28 cellular contexts compared by ENCODE assay signal in genomic region chr2:158489366-158490112, GRCh38. TPM values are rescaled to one million over a fixed set of nuclear protein-coding genes. Genes with fewer than 3 reads are reported as not detected.
DNase-seq lines count a peak whose midpoint lies in the region; ATAC-seq, FAIRE-seq and TF ChIP-seq lines count a peak whose summit lies in the region.
"Had no signal": no experiment of that assay in that cellular context is flagged by ENCODE, and none has a peak within 500 bp of the region (broad histone marks: within the 10 kb centered on the region; RNA-seq: fewer than 3 reads in every experiment).

No MANE protein-coding gene starts in this region.

- BruUV-seq in HepG2 (replicated peaks; lab: Mats Ljungman, UMichigan) = no TSS peak

- no peak for FAIRE-seq in HepG2 (lab: Jason Lieb, UNC)
- FAIRE-seq: colon, keratinocyte had no signal

- no peaks in the 10 kb centered on the region for H3K36me3 Mint-ChIP-seq in brain
- H3K36me3 Mint-ChIP-seq: CD14-positive monocyte; memory B cell; naive B cell; stimulated activated memory B cell treated with anti-CD40 and anti-IgM and Interleukin-4, amounts not matched to agents 10 μg/mL and 1 μg/mL and 100 μg/mL, for 72 hours had no signal

- H3K9me3 ChIP-seq in HepG2 (ENCODE audit: low read length) (no peaks in the 10 kb centered on the region), right lobe of liver (no peaks in the 10 kb centered on the region), iPS-18a (ENCODE audit: control insufficient read depth, low read depth, low read length) (no peaks in the 10 kb centered on the region)
- H3K9me3 ChIP-seq: ascending aorta, thoracic aorta had no signal

- H3K27me3 ChIP-seq in HepG2 (ENCODE audit: control insufficient read depth in 1 of 2, insufficient read depth in 2 of 2, low read length in 2 of 2) = no peaks in the 10 kb centered on the region
- no peaks in the 10 kb centered on the region for H3K27me3 ChIP-seq in right lobe of liver
- H3K27me3 ChIP-seq in iPS-18a (ENCODE audit: control insufficient read depth, insufficient read depth, low read length) = no peaks in the 10 kb centered on the region
- H3K27me3 ChIP-seq: ascending aorta, hepatocyte had no signal

- WGBS in HepG2 (ENCODE audit: low lambda C conversion rate) = 85% methylated on average over 6 of the region's 6 CpGs
- WGBS in right lobe of liver (ENCODE audit: insufficient coverage, low coverage, low lambda C conversion rate, missing lambda C conversion rate) = 58% methylated on average over 6 of the region's 6 CpGs

- TF ChIP-seq POLR2A in HepG2 (IDR thresholded peaks at IDR 0.05; ENCODE audit: insufficient read depth in 1 of 2, low read depth in 2 of 2, low read length in 2 of 2) = no peak
- TF ChIP-seq POLR2A in right lobe of liver (IDR thresholded peaks at IDR 0.05) = no peak

- CTCF ChIA-PET in HepG2 (lab: Yijun Ruan, JAX; ENCODE audit: low intra/inter-chr PET ratio, low total read pairs) = no interaction called here

- ATAC-seq in HepG2 (no peak), right lobe of liver (no peak), HG02885 (IDR thresholded peaks at IDR 0.05; ENCODE audit: poor library complexity, unreplicated experiment) (no peak), left colon (no peak)
- ATAC-seq: activated T-cell treated with anti-CD3 and anti-CD28 coated beads, Interleukin-2, amount 50 U/mL, for 4 hours; stimulated activated memory B cell treated with anti-CD40 and anti-IgM and Interleukin-4, amounts not matched to agents 10 μg/mL and 1 μg/mL and 100 μg/mL, for 72 hours had no signal

- intact Hi-C loops in HepG2 (cut with micrococcal nuclease; ENCODE audit: unreplicated experiment) = no loop called here
- intact Hi-C loops in right lobe of liver (cut with DNase I) = no loop called here
- intact Hi-C loops in left colon (cut with DNase I, micrococcal nuclease) = no loop called here

- TF ChIP-seq CTCF in HepG2 (CRISPR knock-in tag; IDR thresholded peaks at IDR 0.05) (no peak), right lobe of liver (IDR thresholded peaks at IDR 0.05) (no peak), brain (conservative IDR thresholded peaks at IDR 0.05) (no peak)

- H3K9me3 Mint-ChIP-seq in brain = no peaks in the 10 kb centered on the region
- H3K9me3 Mint-ChIP-seq: activated T-cell treated with anti-CD3 and anti-CD28 coated beads, Interleukin-2, amount 50 U/mL, for 4 hours; CD14-positive monocyte; memory B cell; naive B cell; stimulated activated memory B cell treated with anti-CD40 and anti-IgM and Interleukin-4, amounts not matched to agents 10 μg/mL and 1 μg/mL and 100 μg/mL, for 72 hours had no signal

- H3K4me1 Mint-ChIP-seq in brain = peaks cover 85% of the 10 kb centered on the region
- H3K4me1 Mint-ChIP-seq: memory B cell; stimulated activated memory B cell treated with anti-CD40 and anti-IgM and Interleukin-4, amounts not matched to agents 10 μg/mL and 1 μg/mL and 100 μg/mL, for 72 hours had no signal

- H3K27ac Mint-ChIP-seq in brain = peak overlapping the region in 1 of 5 experiments; percentile 6
- H3K27ac Mint-ChIP-seq: memory B cell; stimulated activated memory B cell treated with anti-CD40 and anti-IgM and Interleukin-4, amounts not matched to agents 10 μg/mL and 1 μg/mL and 100 μg/mL, for 72 hours had no signal

- TF ChIP-seq EP300 in HepG2 (IDR thresholded peaks at IDR 0.05; ENCODE audit: low read depth in 2 of 2, low read length in 2 of 2) = no peak
- TF ChIP-seq EP300 in HepG2 (CRISPR knock-in tag; IDR thresholded peaks at IDR 0.05; ENCODE audit: borderline replicate concordance) = no peak

- no peak overlapping the region for H3K27ac ChIP-seq in HepG2 (ENCODE audit: extremely low read length, insufficient read depth, low read length)
- no peak overlapping the region for H3K27ac ChIP-seq in right lobe of liver
- no peak overlapping the region for H3K27ac ChIP-seq in iPS-18a (ENCODE audit: low read length)
- H3K27ac ChIP-seq: ascending aorta, hepatocyte, parathyroid adenoma, thoracic aorta had no signal

- no peak overlapping the region for H2AFZ ChIP-seq in HepG2 (ENCODE audit: low read length)
- H2AFZ ChIP-seq: hepatocyte, parathyroid adenoma had no signal

- H3K4me3 ChIP-seq in HepG2 (replicated peaks in 1 of 3; ENCODE audit: insufficient read depth in 1 of 3, low read depth in 2 of 3, low read length in 3 of 3) = no peak overlapping the region
- H3K4me3 ChIP-seq in right lobe of liver = no peak overlapping the region
- peak overlapping the region; percentile 6 for H3K4me3 ChIP-seq in iPS-18a (ENCODE audit: low read length)
- H3K4me3 ChIP-seq: ascending aorta, hepatocyte, thoracic aorta had no signal

- no peak for TF ChIP-seq RAD21 in HepG2 (CRISPR knock-in tag; IDR thresholded peaks at IDR 0.05)

- in situ Hi-C loops in HepG2 (cut with HindIII; ENCODE audit: extremely low pct_ligation_motif_present, low pct_unique_long_range_greater_than_20kb) = no loop called here

- no peaks in the 10 kb centered on the region for H3K27me3 Mint-ChIP-seq in brain
- H3K27me3 Mint-ChIP-seq: memory B cell; naive B cell; stimulated activated memory B cell treated with anti-CD40 and anti-IgM and Interleukin-4, amounts not matched to agents 10 μg/mL and 1 μg/mL and 100 μg/mL, for 72 hours had no signal

- H3K4me1 ChIP-seq in HepG2 (ENCODE audit: insufficient read depth, low read length) (no peaks in the 10 kb centered on the region), right lobe of liver (peaks cover 0 to 8% (median 0%) of the 10 kb centered on the region in 4 donors), iPS-18a (ENCODE audit: control insufficient read depth, low read depth, low read length) (peaks cover 51% of the 10 kb centered on the region)

- H3K36me3 ChIP-seq in HepG2 (replicated peaks in 1 of 2; ENCODE audit: control insufficient read depth in 1 of 2, insufficient read depth in 2 of 2, low read length in 2 of 2) (peaks cover 1 to 3% of the 10 kb centered on the region in 2 experiments; a peak in 3 of 5 replicates), right lobe of liver (no peaks in the 10 kb centered on the region), iPS-18a (ENCODE audit: control insufficient read depth, low read depth, low read length) (no peaks in the 10 kb centered on the region)
- H3K36me3 ChIP-seq: ascending aorta, thoracic aorta had no signal

- no peak overlapping the region for H3K9ac ChIP-seq in HepG2 (ENCODE audit: insufficient read depth, low read depth, low read length)
- H3K9ac ChIP-seq in iPS-18a (ENCODE audit: low read length) = no peak overlapping the region
- H3K9ac ChIP-seq: parathyroid adenoma had no signal

- DNase-seq in HepG2 (ENCODE audit: low spot score) (no peak), right lobe of liver (no peak), dedifferentiated amniotic fluid mesenchymal stem cell (ENCODE audit: extremely low spot score) (no peak), left colon (no peak)
- DNase-seq in effector CD8-positive, alpha-beta T cell (lab: John Stamatoyannopoulos, UW) = no peak
- DNase-seq: activated CD4-positive, alpha-beta T cell treated with anti-CD3 and anti-CD28 coated beads for 1 hour; activated naive CD4-positive, alpha-beta T cell treated with anti-CD3 and anti-CD28 coated beads, Interleukin-2, amount 50 U/mL, for 16 hours; activated T-cell treated with anti-CD3 and anti-CD28 coated beads, Interleukin-2, amount 50 U/mL, for 4 hours; foreskin fibroblast; GF-D8; KBM-7; MV-4-11; naive B cell; NCI-H2029; NCI-H510A; RPMI8226 had no signal

- no peak overlapping the region for H3K4me2 ChIP-seq in HepG2 (ENCODE audit: low read depth, low read length)
- H3K4me2 ChIP-seq: hepatocyte had no signal

- peaks cover 44% of the 10 kb centered on the region for H4K20me1 ChIP-seq in HepG2 (ENCODE audit: insufficient read depth, low read length)

- peak overlapping the region in 3 of 5 experiments; percentile 19 to 64 (median 38) for H3K4me3 Mint-ChIP-seq in brain
- H3K4me3 Mint-ChIP-seq: activated T-cell treated with anti-CD3 and anti-CD28 coated beads, Interleukin-2, amount 50 U/mL, for 4 hours; CD14-positive monocyte; memory B cell; naive B cell; stimulated activated memory B cell treated with anti-CD40 and anti-IgM and Interleukin-4, amounts not matched to agents 10 μg/mL and 1 μg/mL and 100 μg/mL, for 72 hours had no signal

- POLR2A ChIA-PET in HepG2 (lab: Yijun Ruan, JAX) = no interaction called here

- H3K79me2 ChIP-seq in HepG2 (ENCODE audit: insufficient read depth, low read length) = peaks cover 100% of the 10 kb centered on the region

RNA-seq across cellular contexts. Expression of gene PKP4, which starts 32.8 kb away (rescaled TPM):
- total RNA-seq in HepG2 (2016; rRNA removed; fragmentation: Illumina TruSeq; extraction: Trizol) (80.9 and 84.8 TPM in 2 replicates), right lobe of liver (10 to 100 TPM; 27.2 to 41.6 (median 33.2) TPM), left colon (10 to 100 TPM; 36.9 to 55.5 TPM)
- 23.7 and 25.9 TPM in 2 replicates for total RNA-seq in HepG2 (2016; cell fraction: cytosol; rRNA removed; fragmentation: Illumina TruSeq; extraction: Trizol; ENCODE audit: low read depth)
- total RNA-seq in HepG2 (2016; cell fraction: insoluble cytoplasmic fraction; rRNA removed; fragmentation: Illumina TruSeq; extraction: Trizol) = 72.6 and 81.6 TPM in 2 replicates
- 83.8 and 88.8 TPM in 2 replicates for total RNA-seq in HepG2 (2016; cell fraction: membrane; rRNA removed; fragmentation: Illumina TruSeq; extraction: Trizol)
- 99.5 and 101 TPM in 2 replicates for total RNA-seq in HepG2 (2016; cell fraction: nucleus; rRNA removed; fragmentation: Illumina TruSeq; extraction: Trizol)
- polyA plus RNA-seq in HepG2 (2011; rRNA removed) (82.0 and 90.5 TPM in 2 replicates), brain (ENCODE audit: insufficient read depth, low read depth, low replicate concordance) (76.0 TPM)
- 61.3 and 62.5 TPM in 2 replicates for polyA plus RNA-seq in HepG2 (2011; cell fraction: cytosol; rRNA removed)
- polyA plus RNA-seq in HepG2 (2011; cell fraction: nucleus; rRNA removed) = 153 and 172 TPM in 2 replicates
- 92.8 and 94.0 TPM in 2 replicates for polyA plus RNA-seq in HepG2 (2012)
- 10.4 and 11.2 TPM in 2 replicates for polyA plus RNA-seq in HepG2 (2016; cell fraction: cytosol; fragmentation: Illumina TruSeq; extraction: Trizol; ENCODE audit: low read depth)
- 73.3 and 79.7 TPM in 2 replicates for polyA plus RNA-seq in HepG2 (2016; cell fraction: insoluble cytoplasmic fraction; fragmentation: Illumina TruSeq; extraction: Trizol; ENCODE audit: low read depth)
- polyA plus RNA-seq in HepG2 (2016; cell fraction: membrane; fragmentation: Illumina TruSeq; extraction: Trizol; ENCODE audit: low read depth) = 43.3 and 47.6 TPM in 2 replicates
- polyA plus RNA-seq in HepG2 (2016; cell fraction: nucleus; fragmentation: Illumina TruSeq; extraction: Trizol; ENCODE audit: insufficient read depth, low read depth) = 120 and 126 TPM in 2 replicates
- 87.5 and 190 TPM in 2 replicates for polyA minus RNA-seq in HepG2 (2011; rRNA and poly(A)+ RNA removed; ENCODE audit: low replicate concordance)
- polyA minus RNA-seq in HepG2 (2011; cell fraction: cytosol; rRNA and poly(A)+ RNA removed) = 78.8 and 85.6 TPM in 2 replicates
- 197 and 215 TPM in 2 replicates for polyA minus RNA-seq in HepG2 (2011; cell fraction: nucleus; rRNA and poly(A)+ RNA removed)

RNA-seq across cellular contexts. Expression of gene CCDC148, which starts 33.0 kb away (rescaled TPM):
- total RNA-seq in HepG2 (2016; rRNA removed; fragmentation: Illumina TruSeq; extraction: Trizol) (0.49 and 0.73 TPM in 2 replicates), right lobe of liver (under 1 TPM in 5 of 6 experiments, not detected in 1; 0.12 to 0.53 (median 0.20) TPM), left colon (under 1 TPM in 1 of 2 donors, not detected in 1; 0.73 TPM)
- 1.1 TPM in 2 replicates for total RNA-seq in HepG2 (2016; cell fraction: cytosol; rRNA removed; fragmentation: Illumina TruSeq; extraction: Trizol; ENCODE audit: low read depth)
- 0.54 and 0.69 TPM in 2 replicates for total RNA-seq in HepG2 (2016; cell fraction: insoluble cytoplasmic fraction; rRNA removed; fragmentation: Illumina TruSeq; extraction: Trizol)
- total RNA-seq in HepG2 (2016; cell fraction: membrane; rRNA removed; fragmentation: Illumina TruSeq; extraction: Trizol) = 0.56 and 0.79 TPM in 2 replicates
- 1.3 and 2.4 TPM in 2 replicates for total RNA-seq in HepG2 (2016; cell fraction: nucleus; rRNA removed; fragmentation: Illumina TruSeq; extraction: Trizol)
- polyA plus RNA-seq in HepG2 (2011; rRNA removed) (0.30 and 0.40 TPM in 2 replicates), brain (ENCODE audit: insufficient read depth, low read depth, low replicate concordance) (0.64 TPM)
- 0.08 TPM in 2 replicates for polyA plus RNA-seq in HepG2 (2011; cell fraction: cytosol; rRNA removed)
- polyA plus RNA-seq in HepG2 (2011; cell fraction: nucleus; rRNA removed) = 0.55 and 0.61 TPM in 2 replicates
- 0.36 and 1.2 TPM in 2 replicates for polyA plus RNA-seq in HepG2 (2012)
- 0.09 TPM in 1 of 2 replicates, not detected in the other for polyA plus RNA-seq in HepG2 (2016; cell fraction: cytosol; fragmentation: Illumina TruSeq; extraction: Trizol; ENCODE audit: low read depth)
- 0.37 and 0.54 TPM in 2 replicates for polyA plus RNA-seq in HepG2 (2016; cell fraction: insoluble cytoplasmic fraction; fragmentation: Illumina TruSeq; extraction: Trizol; ENCODE audit: low read depth)
- 0.23 and 0.35 TPM in 2 replicates for polyA plus RNA-seq in HepG2 (2016; cell fraction: membrane; fragmentation: Illumina TruSeq; extraction: Trizol; ENCODE audit: low read depth)
- 0.66 and 1.2 TPM in 2 replicates for polyA plus RNA-seq in HepG2 (2016; cell fraction: nucleus; fragmentation: Illumina TruSeq; extraction: Trizol; ENCODE audit: insufficient read depth, low read depth)
- polyA minus RNA-seq in HepG2 (2011; rRNA and poly(A)+ RNA removed; ENCODE audit: low replicate concordance) = 1.5 TPM in 1 of 2 replicates, not detected in the other
- polyA minus RNA-seq in HepG2 (2011; cell fraction: cytosol; rRNA and poly(A)+ RNA removed) = not detected in 2 replicates
- 3.9 and 6.3 TPM in 2 replicates for polyA minus RNA-seq in HepG2 (2011; cell fraction: nucleus; rRNA and poly(A)+ RNA removed)
- total RNA-seq: ascending aorta had no signal
- polyA plus RNA-seq: CD14-positive monocyte had no signal
